ENCODE assay signal across 26 cellular contexts in genomic region chr20:52993091-52993490, GRCh38. TPM values are rescaled to one million over a fixed set of nuclear protein-coding genes. Genes with fewer than 3 reads are reported as not detected.
DNase-seq lines count a peak whose midpoint lies in the region; ATAC-seq, FAIRE-seq and TF ChIP-seq lines count a peak whose summit lies in the region.
"Had no signal": no experiment of that assay in that cellular context is flagged by ENCODE, and none has a peak within 500 bp of the region (broad histone marks: within the 10 kb centered on the region; RNA-seq: fewer than 3 reads in every experiment).

No MANE protein-coding gene starts in this region.

- no peak for FAIRE-seq in urothelium cell line (lab: Jason Lieb, UNC)
- FAIRE-seq: endothelial cell of umbilical vein, GM12892 had no signal

- H3K36me3 ChIP-seq in left ventricle myocardium inferior (no peaks in the 10 kb centered on the region), Peyer's patch (no peaks in the 10 kb centered on the region)
- H3K36me3 ChIP-seq: HAP-1, left lung had no signal

- DNase-seq in left ventricle myocardium inferior, result no peak
- DNase-seq in right cardiac atrium, result no peak
- peak; percentile 46 for DNase-seq in fibroblast of villous mesenchyme (ENCODE audit: low read depth)
- no peak for DNase-seq in sciatic nerve (ENCODE audit: low spot score)
- no peak for DNase-seq in Peyer's patch
- DNase-seq in urothelium cell line (ENCODE audit: low spot score), result no peak
- DNase-seq: activated CD4-positive, CD25-positive, alpha-beta regulatory T cell treated with anti-CD3 and anti-CD28 coated beads, Interleukin-2, amount 50 U/mL, for 72 hours; activated T-cell treated with anti-CD3 and anti-CD28 coated beads, Interleukin-2, amount 50 U/mL, for 4 hours; anterior cingulate cortex; EL; head of caudate nucleus; Karpas-422; left lung; NCI-H187; NCI-H2171 treated with DMSO at 0.1 percent for 48 hours; NCI-H526; RPMI8226; stimulated activated CD4-positive, alpha-beta T cell treated with anti-CD3 and anti-CD28 coated beads, Interleukin-1b, Interleukin-23, amount 100 ng/mL, for 48 hours; substantia nigra; T-helper 1 cell had no signal

- ATAC-seq in right cardiac atrium (no peak), sciatic nerve (peak; percentile 72), GM21576 (IDR thresholded peaks at IDR 0.05; ENCODE audit: unreplicated experiment) (no peak)
- ATAC-seq: activated T-cell treated with anti-CD3 and anti-CD28 coated beads, Interleukin-2, amount 50 U/mL, for 4 hours; left lung had no signal

- peaks cover 23% of the 10 kb centered on the region for H3K4me1 ChIP-seq in left ventricle myocardium inferior
- H3K4me1 ChIP-seq in right cardiac atrium (ENCODE audit: control insufficient read depth, insufficient read depth, low read length), result no peaks in the 10 kb centered on the region
- H3K4me1 ChIP-seq in Peyer's patch, result no peaks in the 10 kb centered on the region
- H3K4me1 ChIP-seq: HAP-1, left lung had no signal

- 20% methylated on average over 3 of the region's 3 CpGs for WGBS in right cardiac atrium

- intact Hi-C loops in left ventricle myocardium inferior (cut with micrococcal nuclease) (no loop called here), right cardiac atrium (cut with DNase I) (no loop called here), sciatic nerve (cut with DNase I) (no loop called here)

- H3K27me3 ChIP-seq in left ventricle myocardium inferior (ENCODE audit: low read depth) (peaks cover 5% of the 10 kb centered on the region), right cardiac atrium (ENCODE audit: control insufficient read depth, insufficient read depth) (no peaks in the 10 kb centered on the region), Peyer's patch (no peaks in the 10 kb centered on the region)
- H3K27me3 ChIP-seq: left lung had no signal

- no peak for TF ChIP-seq CTCF in left ventricle myocardium inferior (IDR thresholded peaks at IDR 0.05; ENCODE audit: borderline replicate concordance)
- TF ChIP-seq CTCF in fibroblast of villous mesenchyme (IDR thresholded peaks at IDR 0.05; ENCODE audit: insufficient read depth, low read depth, low read length), result no peak
- no peak for TF ChIP-seq CTCF in Peyer's patch (IDR thresholded peaks at IDR 0.05)

- no peaks in the 10 kb centered on the region for H3K9me3 ChIP-seq in left ventricle myocardium inferior (replicated peaks)
- no peaks in the 10 kb centered on the region for H3K9me3 ChIP-seq in right cardiac atrium (ENCODE audit: control insufficient read depth, low read length)
- no peaks in the 10 kb centered on the region for H3K9me3 ChIP-seq in Peyer's patch
- H3K9me3 ChIP-seq: HAP-1, left lung had no signal

- H3K27ac ChIP-seq in left ventricle myocardium inferior (replicated peaks) (peak overlapping the region; percentile 3), right cardiac atrium (ENCODE audit: low read length) (no peak overlapping the region), Peyer's patch (no peak overlapping the region)
- H3K27ac ChIP-seq: left lung had no signal

- TF ChIP-seq POLR2A in Peyer's patch (IDR thresholded peaks at IDR 0.05), result no peak

- H3K4me3 ChIP-seq in left ventricle myocardium inferior (no peak overlapping the region), right cardiac atrium (ENCODE audit: low read length) (no peak overlapping the region), fibroblast of villous mesenchyme (ENCODE audit: low read depth, low read length) (no peak overlapping the region), Peyer's patch (no peak overlapping the region)
- H3K4me3 ChIP-seq: HAP-1, left lung, skin epidermis had no signal

RNA-seq across cellular contexts. Expression of gene TSHZ2, which starts 20.9 kb away (rescaled TPM):
- total RNA-seq in left ventricle myocardium inferior, result 3.1 TPM
- total RNA-seq in right cardiac atrium, result 1 to 10 TPM; 5.9 to 8.9 (median 7.0) TPM
- 2.3 TPM for polyA plus RNA-seq in right cardiac atrium
- 2.3 and 2.6 TPM in 2 replicates for total RNA-seq in fibroblast of villous mesenchyme
- total RNA-seq in sciatic nerve, result 33.1 TPM
- total RNA-seq in Peyer's patch, result 10 to 100 TPM in 2 of 4 donors, 1 to 10 TPM in 2; 4.0 to 57.8 (median 10.3) TPM
- total RNA-seq: endothelial cell of umbilical vein, SK-MEL-5 had no signal
- polyA plus RNA-seq: endothelial cell of umbilical vein had no signal
